Comparison of ENCODE assay signal across 1 cellular context in genomic region chr2:188380280-188380679, GRCh38.
TF ChIP-seq lines count a peak whose summit lies in the region.

No MANE protein-coding gene starts in this region.

TF ChIP-seq in HCT116, 20 proteins besides CTCF, POLR2A, EP300 and RAD21 (continued from another document):
- TF ChIP-seq ZBTB33 (IDR thresholded peaks at IDR 0.05; ENCODE audit: extremely low read depth, insufficient replicate concordance, low read length) (no peak), ZNF274 (IDR thresholded peaks at IDR 0.05; ENCODE audit: low read depth, low read length) (no peak), SIN3A (IDR thresholded peaks at IDR 0.05; ENCODE audit: low read depth) (no peak), ELF1 (IDR thresholded peaks at IDR 0.05; ENCODE audit: borderline replicate concordance, low read depth) (no peak; the same call in 1 of the 2 replicates), SP1 (IDR thresholded peaks at IDR 0.05; ENCODE audit: low read depth) (peak; percentile 32), EZH2 (IDR thresholded peaks at IDR 0.05) (no peak), FOSL1 (IDR thresholded peaks at IDR 0.05; ENCODE audit: low read depth) (peak; percentile 35; the same call in 1 of the 2 replicates), REST (IDR thresholded peaks at IDR 0.05; ENCODE audit: low read depth) (no peak), ATF3 (IDR thresholded peaks at IDR 0.05) (no peak), JUND (IDR thresholded peaks at IDR 0.05) (no peak), EGR1 (IDR thresholded peaks at IDR 0.05; ENCODE audit: low read depth) (no peak), EZH2phosphoT487 (IDR thresholded peaks at IDR 0.05; ENCODE audit: borderline replicate concordance) (no peak), MAX (IDR thresholded peaks at IDR 0.05) (peak; percentile 27; the same call in 1 of the 2 replicates)
